1 cellular context compared by ENCODE assay signal in the genomic region with DNA sequence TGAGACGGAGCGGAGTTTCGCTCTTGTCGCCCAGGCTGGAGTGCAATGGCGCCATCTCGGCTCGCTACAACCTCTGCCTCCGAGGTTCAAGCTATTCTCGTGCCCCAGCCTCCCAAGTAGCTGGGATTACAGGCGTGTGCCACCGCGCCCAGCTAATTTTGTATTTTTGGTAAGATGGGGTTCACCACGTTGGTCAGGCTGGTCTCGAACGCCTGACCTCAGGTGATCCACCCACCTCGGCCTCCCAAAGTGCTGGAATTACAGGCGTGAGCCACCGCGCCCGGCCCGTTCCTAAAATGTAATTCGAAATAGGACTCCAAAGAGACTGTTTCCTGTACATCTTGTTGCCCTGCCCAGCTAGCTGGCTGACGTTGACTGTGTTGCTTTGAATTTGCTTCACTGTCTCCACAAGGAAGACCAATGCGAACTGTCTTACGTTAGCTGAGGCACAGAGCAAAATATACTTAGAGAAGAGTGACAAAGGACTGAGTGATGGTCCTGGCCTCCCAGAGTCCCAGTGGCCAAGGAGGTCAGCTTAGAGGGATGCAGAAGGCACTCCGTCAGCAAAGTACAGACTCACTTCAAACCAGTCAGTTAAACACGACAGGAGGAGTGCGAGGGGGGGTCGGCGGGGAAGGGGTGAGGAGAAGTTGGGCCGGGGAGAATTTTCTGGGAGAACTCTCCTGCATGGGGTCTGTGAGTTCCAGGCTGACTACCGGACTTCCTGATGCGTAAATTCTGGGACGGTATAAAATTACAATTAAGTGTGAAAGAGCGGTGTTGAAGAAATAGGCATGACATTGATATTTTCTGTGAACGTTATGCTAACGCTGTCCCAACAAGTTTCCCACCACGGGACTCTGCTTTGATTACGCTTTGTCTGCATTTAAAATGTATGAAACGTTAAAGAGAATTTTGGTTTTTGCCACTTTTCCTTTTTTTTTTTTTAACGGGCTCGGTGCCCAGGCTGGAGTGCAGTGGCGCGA.
TF ChIP-seq lines count a peak whose summit lies in the region.

No MANE protein-coding gene starts in this region.

TF ChIP-seq in K562, 482 proteins besides CTCF, POLR2A, EP300 and RAD21 (continued from another document and continues in another):
- TF ChIP-seq RCOR1 (IDR thresholded peaks at IDR 0.05; ENCODE audit: borderline replicate concordance in 1 of 2, low read depth in 2 of 2, low read length in 2 of 2): peak in 1 of 2 experiments; percentile 11; a peak in 2 of 4 replicates
- no peak for TF ChIP-seq SMARCB1 (IDR thresholded peaks at IDR 0.05; ENCODE audit: insufficient read length, low read depth)
- TF ChIP-seq, protein P1, sequence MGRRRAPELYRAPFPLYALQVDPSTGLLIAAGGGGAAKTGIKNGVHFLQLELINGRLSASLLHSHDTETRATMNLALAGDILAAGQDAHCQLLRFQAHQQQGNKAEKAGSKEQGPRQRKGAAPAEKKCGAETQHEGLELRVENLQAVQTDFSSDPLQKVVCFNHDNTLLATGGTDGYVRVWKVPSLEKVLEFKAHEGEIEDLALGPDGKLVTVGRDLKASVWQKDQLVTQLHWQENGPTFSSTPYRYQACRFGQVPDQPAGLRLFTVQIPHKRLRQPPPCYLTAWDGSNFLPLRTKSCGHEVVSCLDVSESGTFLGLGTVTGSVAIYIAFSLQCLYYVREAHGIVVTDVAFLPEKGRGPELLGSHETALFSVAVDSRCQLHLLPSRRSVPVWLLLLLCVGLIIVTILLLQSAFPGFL (CRISPR knock-in tag; IDR thresholded peaks at IDR 0.05): no peak
- TF ChIP-seq C11orf30 (IDR thresholded peaks at IDR 0.05; ENCODE audit: low read depth): peak; percentile 17; the same call in 1 of the 2 replicates
- TF ChIP-seq NEUROD1 (IDR thresholded peaks at IDR 0.05; ENCODE audit: borderline replicate concordance, low read depth, low read length, partially characterized antibody): no peak
- TF ChIP-seq PPARD (CRISPR knock-in tag; IDR thresholded peaks at IDR 0.05): no peak
- TF ChIP-seq, protein P2, sequence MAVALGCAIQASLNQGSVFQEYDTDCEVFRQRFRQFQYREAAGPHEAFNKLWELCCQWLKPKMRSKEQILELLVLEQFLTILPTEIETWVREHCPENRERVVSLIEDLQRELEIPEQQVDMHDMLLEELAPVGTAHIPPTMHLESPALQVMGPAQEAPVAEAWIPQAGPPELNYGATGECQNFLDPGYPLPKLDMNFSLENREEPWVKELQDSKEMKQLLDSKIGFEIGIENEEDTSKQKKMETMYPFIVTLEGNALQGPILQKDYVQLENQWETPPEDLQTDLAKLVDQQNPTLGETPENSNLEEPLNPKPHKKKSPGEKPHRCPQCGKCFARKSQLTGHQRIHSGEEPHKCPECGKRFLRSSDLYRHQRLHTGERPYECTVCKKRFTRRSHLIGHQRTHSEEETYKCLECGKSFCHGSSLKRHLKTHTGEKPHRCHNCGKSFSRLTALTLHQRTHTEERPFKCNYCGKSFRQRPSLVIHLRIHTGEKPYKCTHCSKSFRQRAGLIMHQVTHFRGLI (CRISPR knock-in tag; IDR thresholded peaks at IDR 0.05): no peak
- TF ChIP-seq NELFE (IDR thresholded peaks at IDR 0.05; ENCODE audit: insufficient read depth, insufficient read length): no peak
- no peak for TF ChIP-seq GATA2 (CRISPR knock-in tag; IDR thresholded peaks at IDR 0.05)
- TF ChIP-seq SMAD2 (IDR thresholded peaks at IDR 0.05; ENCODE audit: low read depth, low read length): no peak
- TF ChIP-seq BRD4 (IDR thresholded peaks at IDR 0.05): no peak
- TF ChIP-seq SAFB2 (IDR thresholded peaks at IDR 0.05; ENCODE audit: borderline replicate concordance, low read depth, low read length, severe bottlenecking): no peak
- TF ChIP-seq, protein P3, sequence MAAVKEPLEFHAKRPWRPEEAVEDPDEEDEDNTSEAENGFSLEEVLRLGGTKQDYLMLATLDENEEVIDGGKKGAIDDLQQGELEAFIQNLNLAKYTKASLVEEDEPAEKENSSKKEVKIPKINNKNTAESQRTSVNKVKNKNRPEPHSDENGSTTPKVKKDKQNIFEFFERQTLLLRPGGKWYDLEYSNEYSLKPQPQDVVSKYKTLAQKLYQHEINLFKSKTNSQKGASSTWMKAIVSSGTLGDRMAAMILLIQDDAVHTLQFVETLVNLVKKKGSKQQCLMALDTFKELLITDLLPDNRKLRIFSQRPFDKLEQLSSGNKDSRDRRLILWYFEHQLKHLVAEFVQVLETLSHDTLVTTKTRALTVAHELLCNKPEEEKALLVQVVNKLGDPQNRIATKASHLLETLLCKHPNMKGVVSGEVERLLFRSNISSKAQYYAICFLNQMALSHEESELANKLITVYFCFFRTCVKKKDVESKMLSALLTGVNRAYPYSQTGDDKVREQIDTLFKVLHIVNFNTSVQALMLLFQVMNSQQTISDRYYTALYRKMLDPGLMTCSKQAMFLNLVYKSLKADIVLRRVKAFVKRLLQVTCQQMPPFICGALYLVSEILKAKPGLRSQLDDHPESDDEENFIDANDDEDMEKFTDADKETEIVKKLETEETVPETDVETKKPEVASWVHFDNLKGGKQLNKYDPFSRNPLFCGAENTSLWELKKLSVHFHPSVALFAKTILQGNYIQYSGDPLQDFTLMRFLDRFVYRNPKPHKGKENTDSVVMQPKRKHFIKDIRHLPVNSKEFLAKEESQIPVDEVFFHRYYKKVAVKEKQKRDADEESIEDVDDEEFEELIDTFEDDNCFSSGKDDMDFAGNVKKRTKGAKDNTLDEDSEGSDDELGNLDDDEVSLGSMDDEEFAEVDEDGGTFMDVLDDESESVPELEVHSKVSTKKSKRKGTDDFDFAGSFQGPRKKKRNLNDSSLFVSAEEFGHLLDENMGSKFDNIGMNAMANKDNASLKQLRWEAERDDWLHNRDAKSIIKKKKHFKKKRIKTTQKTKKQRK (IDR thresholded peaks at IDR 0.05; ENCODE audit: borderline replicate concordance, low read depth, low read length): no peak
- TF ChIP-seq NFIX (CRISPR knock-in tag; IDR thresholded peaks at IDR 0.05; ENCODE audit: low read depth): no peak
- no peak for TF ChIP-seq ZNF57 (CRISPR knock-in tag; IDR thresholded peaks at IDR 0.05)
- TF ChIP-seq ZNF699 (CRISPR knock-in tag; IDR thresholded peaks at IDR 0.05; ENCODE audit: insufficient replicate concordance): no peak
- TF ChIP-seq, protein P4, sequence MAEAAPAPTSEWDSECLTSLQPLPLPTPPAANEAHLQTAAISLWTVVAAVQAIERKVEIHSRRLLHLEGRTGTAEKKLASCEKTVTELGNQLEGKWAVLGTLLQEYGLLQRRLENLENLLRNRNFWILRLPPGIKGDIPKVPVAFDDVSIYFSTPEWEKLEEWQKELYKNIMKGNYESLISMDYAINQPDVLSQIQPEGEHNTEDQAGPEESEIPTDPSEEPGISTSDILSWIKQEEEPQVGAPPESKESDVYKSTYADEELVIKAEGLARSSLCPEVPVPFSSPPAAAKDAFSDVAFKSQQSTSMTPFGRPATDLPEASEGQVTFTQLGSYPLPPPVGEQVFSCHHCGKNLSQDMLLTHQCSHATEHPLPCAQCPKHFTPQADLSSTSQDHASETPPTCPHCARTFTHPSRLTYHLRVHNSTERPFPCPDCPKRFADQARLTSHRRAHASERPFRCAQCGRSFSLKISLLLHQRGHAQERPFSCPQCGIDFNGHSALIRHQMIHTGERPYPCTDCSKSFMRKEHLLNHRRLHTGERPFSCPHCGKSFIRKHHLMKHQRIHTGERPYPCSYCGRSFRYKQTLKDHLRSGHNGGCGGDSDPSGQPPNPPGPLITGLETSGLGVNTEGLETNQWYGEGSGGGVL (CRISPR knock-in tag; IDR thresholded peaks at IDR 0.05): no peak
- TF ChIP-seq MAFK (IDR thresholded peaks at IDR 0.05; ENCODE audit: low read length): no peak
- TF ChIP-seq ZNF586 (CRISPR knock-in tag; conservative IDR thresholded peaks at IDR 0.05): no peak
- TF ChIP-seq ADNP (tag; IDR thresholded peaks at IDR 0.05): no peak
- TF ChIP-seq, protein P5, sequence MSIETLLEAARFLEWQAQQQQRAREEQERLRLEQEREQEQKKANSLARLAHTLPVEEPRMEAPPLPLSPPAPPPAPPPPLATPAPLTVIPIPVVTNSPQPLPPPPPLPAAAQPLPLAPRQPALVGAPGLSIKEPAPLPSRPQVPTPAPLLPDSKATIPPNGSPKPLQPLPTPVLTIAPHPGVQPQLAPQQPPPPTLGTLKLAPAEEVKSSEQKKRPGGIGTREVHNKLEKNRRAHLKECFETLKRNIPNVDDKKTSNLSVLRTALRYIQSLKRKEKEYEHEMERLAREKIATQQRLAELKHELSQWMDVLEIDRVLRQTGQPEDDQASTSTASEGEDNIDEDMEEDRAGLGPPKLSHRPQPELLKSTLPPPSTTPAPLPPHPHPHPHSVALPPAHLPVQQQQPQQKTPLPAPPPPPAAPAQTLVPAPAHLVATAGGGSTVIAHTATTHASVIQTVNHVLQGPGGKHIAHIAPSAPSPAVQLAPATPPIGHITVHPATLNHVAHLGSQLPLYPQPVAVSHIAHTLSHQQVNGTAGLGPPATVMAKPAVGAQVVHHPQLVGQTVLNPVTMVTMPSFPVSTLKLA (conservative IDR thresholded peaks at IDR 0.05): peak in 1 of 2 experiments; percentile 43; a peak in 2 of 4 replicates
- TF ChIP-seq, protein P6, sequence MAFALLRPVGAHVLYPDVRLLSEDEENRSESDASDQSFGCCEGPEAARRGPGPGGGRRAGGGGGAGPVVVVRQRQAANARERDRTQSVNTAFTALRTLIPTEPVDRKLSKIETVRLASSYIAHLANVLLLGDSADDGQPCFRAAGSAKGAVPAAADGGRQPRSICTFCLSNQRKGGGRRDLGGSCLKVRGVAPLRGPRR (CRISPR knock-in tag; IDR thresholded peaks at IDR 0.05): no peak
- TF ChIP-seq ZNF146 (CRISPR knock-in tag; IDR thresholded peaks at IDR 0.05; ENCODE audit: unreplicated experiment): no peak
- TF ChIP-seq HNRNPLL (IDR thresholded peaks at IDR 0.05; ENCODE audit: low read depth, low read length, poor library complexity, severe bottlenecking): peak; percentile 28
- TF ChIP-seq ZC3H4 (CRISPR knock-in tag; IDR thresholded peaks at IDR 0.05; ENCODE audit: borderline replicate concordance): no peak
- no peak for TF ChIP-seq CCNT2 (IDR thresholded peaks at IDR 0.05; ENCODE audit: borderline replicate concordance, extremely low read depth, insufficient read length, low read depth, low read length)
- no peak for TF ChIP-seq ZNF589 (CRISPR knock-in tag; IDR thresholded peaks at IDR 0.05; ENCODE audit: low read depth)
- TF ChIP-seq ZNF76 (CRISPR knock-in tag; IDR thresholded peaks at IDR 0.05; ENCODE audit: borderline replicate concordance): no peak
- no peak for TF ChIP-seq ZNF830 (CRISPR knock-in tag; IDR thresholded peaks at IDR 0.05)
- TF ChIP-seq, protein P7, sequence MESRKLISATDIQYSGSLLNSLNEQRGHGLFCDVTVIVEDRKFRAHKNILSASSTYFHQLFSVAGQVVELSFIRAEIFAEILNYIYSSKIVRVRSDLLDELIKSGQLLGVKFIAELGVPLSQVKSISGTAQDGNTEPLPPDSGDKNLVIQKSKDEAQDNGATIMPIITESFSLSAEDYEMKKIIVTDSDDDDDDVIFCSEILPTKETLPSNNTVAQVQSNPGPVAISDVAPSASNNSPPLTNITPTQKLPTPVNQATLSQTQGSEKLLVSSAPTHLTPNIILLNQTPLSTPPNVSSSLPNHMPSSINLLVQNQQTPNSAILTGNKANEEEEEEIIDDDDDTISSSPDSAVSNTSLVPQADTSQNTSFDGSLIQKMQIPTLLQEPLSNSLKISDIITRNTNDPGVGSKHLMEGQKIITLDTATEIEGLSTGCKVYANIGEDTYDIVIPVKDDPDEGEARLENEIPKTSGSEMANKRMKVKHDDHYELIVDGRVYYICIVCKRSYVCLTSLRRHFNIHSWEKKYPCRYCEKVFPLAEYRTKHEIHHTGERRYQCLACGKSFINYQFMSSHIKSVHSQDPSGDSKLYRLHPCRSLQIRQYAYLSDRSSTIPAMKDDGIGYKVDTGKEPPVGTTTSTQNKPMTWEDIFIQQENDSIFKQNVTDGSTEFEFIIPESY (CRISPR knock-in tag; IDR thresholded peaks at IDR 0.05): peak; percentile 69
- no peak for TF ChIP-seq SLC30A9 (CRISPR knock-in tag; IDR thresholded peaks at IDR 0.05)
- TF ChIP-seq ZNF695 (CRISPR knock-in tag; IDR thresholded peaks at IDR 0.05): no peak
- no peak for TF ChIP-seq ZNF778 (CRISPR knock-in tag; IDR thresholded peaks at IDR 0.05)
- TF ChIP-seq, protein P8, sequence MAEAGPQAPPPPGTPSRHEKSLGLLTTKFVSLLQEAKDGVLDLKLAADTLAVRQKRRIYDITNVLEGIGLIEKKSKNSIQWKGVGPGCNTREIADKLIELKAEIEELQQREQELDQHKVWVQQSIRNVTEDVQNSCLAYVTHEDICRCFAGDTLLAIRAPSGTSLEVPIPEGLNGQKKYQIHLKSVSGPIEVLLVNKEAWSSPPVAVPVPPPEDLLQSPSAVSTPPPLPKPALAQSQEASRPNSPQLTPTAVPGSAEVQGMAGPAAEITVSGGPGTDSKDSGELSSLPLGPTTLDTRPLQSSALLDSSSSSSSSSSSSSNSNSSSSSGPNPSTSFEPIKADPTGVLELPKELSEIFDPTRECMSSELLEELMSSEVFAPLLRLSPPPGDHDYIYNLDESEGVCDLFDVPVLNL (CRISPR knock-in tag; IDR thresholded peaks at IDR 0.05; ENCODE audit: low read depth): no peak
- no peak for TF ChIP-seq RB1 (IDR thresholded peaks at IDR 0.05; ENCODE audit: low read depth)
- TF ChIP-seq TSC22D4 (tag; IDR thresholded peaks at IDR 0.05): no peak
- TF ChIP-seq, protein P9, sequence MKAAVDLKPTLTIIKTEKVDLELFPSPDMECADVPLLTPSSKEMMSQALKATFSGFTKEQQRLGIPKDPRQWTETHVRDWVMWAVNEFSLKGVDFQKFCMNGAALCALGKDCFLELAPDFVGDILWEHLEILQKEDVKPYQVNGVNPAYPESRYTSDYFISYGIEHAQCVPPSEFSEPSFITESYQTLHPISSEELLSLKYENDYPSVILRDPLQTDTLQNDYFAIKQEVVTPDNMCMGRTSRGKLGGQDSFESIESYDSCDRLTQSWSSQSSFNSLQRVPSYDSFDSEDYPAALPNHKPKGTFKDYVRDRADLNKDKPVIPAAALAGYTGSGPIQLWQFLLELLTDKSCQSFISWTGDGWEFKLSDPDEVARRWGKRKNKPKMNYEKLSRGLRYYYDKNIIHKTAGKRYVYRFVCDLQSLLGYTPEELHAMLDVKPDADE (conservative IDR thresholded peaks at IDR 0.05; ENCODE audit: control insufficient read depth, low read depth, low read length): no peak
- TF ChIP-seq ETS2 (tag; IDR thresholded peaks at IDR 0.05; ENCODE audit: borderline replicate concordance, poor library complexity, severe bottlenecking): no peak
- peak in 1 of 2 experiments; percentile 2; a peak in 2 of 3 replicates for TF ChIP-seq CBX3 (IDR thresholded peaks at IDR 0.05; ENCODE audit: borderline replicate concordance in 1 of 2, low read length in 2 of 2)
- no peak for TF ChIP-seq GTF2E2 (tag; IDR thresholded peaks at IDR 0.05)
- no peak for TF ChIP-seq RBM34 (IDR thresholded peaks at IDR 0.05; ENCODE audit: borderline replicate concordance, insufficient read depth, low read length)
- TF ChIP-seq PHF8 (IDR thresholded peaks at IDR 0.05; ENCODE audit: borderline replicate concordance, low read length): peak; percentile 29; the same call in 1 of the 2 replicates
- no peak for TF ChIP-seq ZNF197 (CRISPR knock-in tag; IDR thresholded peaks at IDR 0.05; ENCODE audit: low read depth)
